In genomic region chr5:126673477-126673876, GRCh38 we compare ENCODE assay signal across 1 cellular context.
TF ChIP-seq lines count a peak whose summit lies in the region.

No MANE protein-coding gene starts in this region.

TF ChIP-seq in H1, 55 proteins besides CTCF, POLR2A, EP300 and RAD21:
- no peak for TF ChIP-seq SP4 (IDR thresholded peaks at IDR 0.05; ENCODE audit: low read length)
- no peak for TF ChIP-seq RBBP5 (IDR thresholded peaks at IDR 0.05; ENCODE audit: borderline replicate concordance, low read depth, low read length)
- TF ChIP-seq SRF (IDR thresholded peaks at IDR 0.05; ENCODE audit: low read depth, low read length): no peak
- no peak for TF ChIP-seq SAP30 (IDR thresholded peaks at IDR 0.05; ENCODE audit: insufficient read depth, insufficient replicate concordance, low read length)
- TF ChIP-seq BRCA1 (IDR thresholded peaks at IDR 0.05; ENCODE audit: low read depth, low read length): no peak
- no peak for TF ChIP-seq TCF12 (IDR thresholded peaks at IDR 0.05; ENCODE audit: low read depth, low read length)
- no peak for TF ChIP-seq ASH2L (IDR thresholded peaks at IDR 0.05; ENCODE audit: low read length)
- TF ChIP-seq TAF1 (IDR thresholded peaks at IDR 0.05; ENCODE audit: low read depth, low read length): no peak
